In the genomic region with DNA sequence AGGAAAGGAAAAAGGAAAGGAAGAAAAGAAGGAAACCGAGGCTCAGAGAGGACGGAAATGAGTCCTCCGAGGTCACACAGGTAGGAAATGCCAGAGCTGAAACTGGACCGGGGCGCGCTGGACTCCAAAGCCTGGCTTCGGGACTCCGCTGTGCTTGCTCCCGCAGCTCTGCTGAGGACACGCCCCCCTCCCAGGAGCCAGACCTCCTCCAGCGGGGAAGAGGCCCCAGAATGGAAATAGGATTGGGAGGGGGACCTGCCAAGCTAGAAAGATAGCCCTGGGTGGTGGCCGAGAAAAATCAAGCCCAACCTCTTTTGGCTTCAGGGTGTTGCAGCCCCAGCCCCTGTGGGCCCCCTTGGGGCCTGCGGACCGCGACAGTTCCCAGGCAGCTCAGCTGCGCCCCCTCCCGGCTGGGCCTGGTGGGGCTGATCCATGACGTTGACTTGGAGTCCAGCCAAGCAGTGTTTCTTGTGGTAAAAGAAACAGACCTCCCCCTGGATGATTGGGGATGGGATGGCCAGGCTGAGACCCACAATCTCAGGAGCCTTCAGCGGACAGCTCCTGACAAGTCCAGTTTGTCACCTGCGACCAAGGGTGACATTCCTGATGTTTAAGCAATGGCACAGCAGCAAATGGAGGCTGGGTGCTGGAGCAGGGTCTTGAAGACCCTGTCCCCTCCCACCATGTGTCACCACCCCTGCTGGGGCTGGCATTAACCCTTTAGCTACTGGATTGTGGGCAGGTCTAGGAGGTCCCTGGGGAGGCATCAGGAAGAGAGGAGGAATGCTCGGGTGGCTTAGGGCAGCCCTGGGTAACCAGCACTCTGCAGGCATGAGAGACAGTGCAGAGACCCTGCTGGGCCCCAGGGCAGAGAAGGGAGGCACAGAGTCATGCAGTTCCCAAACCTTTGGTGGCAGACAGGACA, we compare ENCODE assay signal across 2 cellular contexts.
TF ChIP-seq lines count a peak whose summit lies in the region.

No MANE protein-coding gene starts in this region.

TF ChIP-seq in GM23338, 12 proteins besides CTCF, POLR2A, EP300 and RAD21:
- no peak for TF ChIP-seq EZH2phosphoT487 (IDR thresholded peaks at IDR 0.05; ENCODE audit: unreplicated experiment)
- TF ChIP-seq, protein P1, sequence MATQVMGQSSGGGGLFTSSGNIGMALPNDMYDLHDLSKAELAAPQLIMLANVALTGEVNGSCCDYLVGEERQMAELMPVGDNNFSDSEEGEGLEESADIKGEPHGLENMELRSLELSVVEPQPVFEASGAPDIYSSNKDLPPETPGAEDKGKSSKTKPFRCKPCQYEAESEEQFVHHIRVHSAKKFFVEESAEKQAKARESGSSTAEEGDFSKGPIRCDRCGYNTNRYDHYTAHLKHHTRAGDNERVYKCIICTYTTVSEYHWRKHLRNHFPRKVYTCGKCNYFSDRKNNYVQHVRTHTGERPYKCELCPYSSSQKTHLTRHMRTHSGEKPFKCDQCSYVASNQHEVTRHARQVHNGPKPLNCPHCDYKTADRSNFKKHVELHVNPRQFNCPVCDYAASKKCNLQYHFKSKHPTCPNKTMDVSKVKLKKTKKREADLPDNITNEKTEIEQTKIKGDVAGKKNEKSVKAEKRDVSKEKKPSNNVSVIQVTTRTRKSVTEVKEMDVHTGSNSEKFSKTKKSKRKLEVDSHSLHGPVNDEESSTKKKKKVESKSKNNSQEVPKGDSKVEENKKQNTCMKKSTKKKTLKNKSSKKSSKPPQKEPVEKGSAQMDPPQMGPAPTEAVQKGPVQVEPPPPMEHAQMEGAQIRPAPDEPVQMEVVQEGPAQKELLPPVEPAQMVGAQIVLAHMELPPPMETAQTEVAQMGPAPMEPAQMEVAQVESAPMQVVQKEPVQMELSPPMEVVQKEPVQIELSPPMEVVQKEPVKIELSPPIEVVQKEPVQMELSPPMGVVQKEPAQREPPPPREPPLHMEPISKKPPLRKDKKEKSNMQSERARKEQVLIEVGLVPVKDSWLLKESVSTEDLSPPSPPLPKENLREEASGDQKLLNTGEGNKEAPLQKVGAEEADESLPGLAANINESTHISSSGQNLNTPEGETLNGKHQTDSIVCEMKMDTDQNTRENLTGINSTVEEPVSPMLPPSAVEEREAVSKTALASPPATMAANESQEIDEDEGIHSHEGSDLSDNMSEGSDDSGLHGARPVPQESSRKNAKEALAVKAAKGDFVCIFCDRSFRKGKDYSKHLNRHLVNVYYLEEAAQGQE (IDR thresholded peaks at IDR 0.05; ENCODE audit: unreplicated experiment), result peak; percentile 24
- TF ChIP-seq CREB1 (CRISPR knock-in tag; IDR thresholded peaks at IDR 0.05; ENCODE audit: low read depth), result peak; percentile 88
- no peak for TF ChIP-seq ZNF114 (CRISPR knock-in tag; IDR thresholded peaks at IDR 0.05)
- no peak for TF ChIP-seq JUNB (IDR thresholded peaks at IDR 0.05; ENCODE audit: unreplicated experiment)

TF ChIP-seq in H1, 55 proteins besides CTCF, POLR2A, EP300 and RAD21 (continues in another document):
- peak in 1 of 2 experiments; percentile 66; a peak in 1 of 4 replicates for TF ChIP-seq SIN3A (conservative IDR thresholded peaks at IDR 0.05 in 1 of 2, IDR thresholded peaks at IDR 0.05 in 1 of 2; ENCODE audit: low read depth in 1 of 2, low read length in 2 of 2)
- no peak for TF ChIP-seq TBP (IDR thresholded peaks at IDR 0.05; ENCODE audit: low read depth, low read length)
- TF ChIP-seq RFX5 (IDR thresholded peaks at IDR 0.05; ENCODE audit: borderline replicate concordance, low read depth, low read length), result no peak
- no peak for TF ChIP-seq ZNF274 (IDR thresholded peaks at IDR 0.05; ENCODE audit: borderline replicate concordance, extremely low read depth, low read length)
- TF ChIP-seq RBBP5 (IDR thresholded peaks at IDR 0.05; ENCODE audit: borderline replicate concordance, low read depth, low read length), result 0 out of 2 replicates have a peak, but pooled peaks have one; percentile 30
- TF ChIP-seq TAF1 (IDR thresholded peaks at IDR 0.05; ENCODE audit: low read depth, low read length), result no peak
- no peak for TF ChIP-seq SP2 (IDR thresholded peaks at IDR 0.05; ENCODE audit: low read length)
- no peak for TF ChIP-seq EZH2 (IDR thresholded peaks at IDR 0.05; ENCODE audit: low read depth, low read length, severe bottlenecking)
- TF ChIP-seq EGR1 (IDR thresholded peaks at IDR 0.05; ENCODE audit: borderline replicate concordance, low read depth, low read length), result no peak
- no peak for TF ChIP-seq CBX8 (IDR thresholded peaks at IDR 0.05; ENCODE audit: borderline replicate concordance, low read depth, low read length)
- TF ChIP-seq SUZ12 (IDR thresholded peaks at IDR 0.05; ENCODE audit: low read length), result no peak
- TF ChIP-seq, protein P2, sequence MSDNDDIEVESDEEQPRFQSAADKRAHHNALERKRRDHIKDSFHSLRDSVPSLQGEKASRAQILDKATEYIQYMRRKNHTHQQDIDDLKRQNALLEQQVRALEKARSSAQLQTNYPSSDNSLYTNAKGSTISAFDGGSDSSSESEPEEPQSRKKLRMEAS (IDR thresholded peaks at IDR 0.05), result no peak; the same call in 1 of the 2 replicates
- no peak for TF ChIP-seq JUN (IDR thresholded peaks at IDR 0.05; ENCODE audit: low read depth, low read length)
- TF ChIP-seq TEAD4 (IDR thresholded peaks at IDR 0.05; ENCODE audit: low read depth, low read length), result 0 out of 2 replicates have a peak, but pooled peaks have one; percentile 31
- no peak for TF ChIP-seq KDM1A (IDR thresholded peaks at IDR 0.05; ENCODE audit: borderline replicate concordance, low read length)
- 0 out of 2 replicates have a peak, but pooled peaks have one; percentile 16 for TF ChIP-seq CHD2 (IDR thresholded peaks at IDR 0.05; ENCODE audit: low read length)
- no peak for TF ChIP-seq BCL11A (IDR thresholded peaks at IDR 0.05; ENCODE audit: low read depth in 2 of 2, low read length in 2 of 2)
- TF ChIP-seq SAP30 (IDR thresholded peaks at IDR 0.05; ENCODE audit: insufficient read depth, insufficient replicate concordance, low read length), result no peak
- no peak for TF ChIP-seq CBX5 (IDR thresholded peaks at IDR 0.05; ENCODE audit: low read depth, low read length)
- no peak for TF ChIP-seq RNF2 (IDR thresholded peaks at IDR 0.05; ENCODE audit: borderline replicate concordance, low read depth, low read length, missing control alignments, poor library complexity, severe bottlenecking)
- TF ChIP-seq HDAC2 (IDR thresholded peaks at IDR 0.05; ENCODE audit: borderline replicate concordance in 1 of 2, low read depth in 2 of 2, low read length in 2 of 2), result no peak
- no peak for TF ChIP-seq CTBP2 (IDR thresholded peaks at IDR 0.05; ENCODE audit: borderline replicate concordance, insufficient read depth, insufficient read length, low read length)
- TF ChIP-seq SIX5 (IDR thresholded peaks at IDR 0.05; ENCODE audit: low read depth, low read length), result no peak
- peak; percentile 23; the same call in 1 of the 2 replicates for TF ChIP-seq SP1 (IDR thresholded peaks at IDR 0.05; ENCODE audit: low read depth, low read length)
- peak; percentile 79 for TF ChIP-seq JUND (IDR thresholded peaks at IDR 0.05; ENCODE audit: low read length)
- TF ChIP-seq, protein P3, sequence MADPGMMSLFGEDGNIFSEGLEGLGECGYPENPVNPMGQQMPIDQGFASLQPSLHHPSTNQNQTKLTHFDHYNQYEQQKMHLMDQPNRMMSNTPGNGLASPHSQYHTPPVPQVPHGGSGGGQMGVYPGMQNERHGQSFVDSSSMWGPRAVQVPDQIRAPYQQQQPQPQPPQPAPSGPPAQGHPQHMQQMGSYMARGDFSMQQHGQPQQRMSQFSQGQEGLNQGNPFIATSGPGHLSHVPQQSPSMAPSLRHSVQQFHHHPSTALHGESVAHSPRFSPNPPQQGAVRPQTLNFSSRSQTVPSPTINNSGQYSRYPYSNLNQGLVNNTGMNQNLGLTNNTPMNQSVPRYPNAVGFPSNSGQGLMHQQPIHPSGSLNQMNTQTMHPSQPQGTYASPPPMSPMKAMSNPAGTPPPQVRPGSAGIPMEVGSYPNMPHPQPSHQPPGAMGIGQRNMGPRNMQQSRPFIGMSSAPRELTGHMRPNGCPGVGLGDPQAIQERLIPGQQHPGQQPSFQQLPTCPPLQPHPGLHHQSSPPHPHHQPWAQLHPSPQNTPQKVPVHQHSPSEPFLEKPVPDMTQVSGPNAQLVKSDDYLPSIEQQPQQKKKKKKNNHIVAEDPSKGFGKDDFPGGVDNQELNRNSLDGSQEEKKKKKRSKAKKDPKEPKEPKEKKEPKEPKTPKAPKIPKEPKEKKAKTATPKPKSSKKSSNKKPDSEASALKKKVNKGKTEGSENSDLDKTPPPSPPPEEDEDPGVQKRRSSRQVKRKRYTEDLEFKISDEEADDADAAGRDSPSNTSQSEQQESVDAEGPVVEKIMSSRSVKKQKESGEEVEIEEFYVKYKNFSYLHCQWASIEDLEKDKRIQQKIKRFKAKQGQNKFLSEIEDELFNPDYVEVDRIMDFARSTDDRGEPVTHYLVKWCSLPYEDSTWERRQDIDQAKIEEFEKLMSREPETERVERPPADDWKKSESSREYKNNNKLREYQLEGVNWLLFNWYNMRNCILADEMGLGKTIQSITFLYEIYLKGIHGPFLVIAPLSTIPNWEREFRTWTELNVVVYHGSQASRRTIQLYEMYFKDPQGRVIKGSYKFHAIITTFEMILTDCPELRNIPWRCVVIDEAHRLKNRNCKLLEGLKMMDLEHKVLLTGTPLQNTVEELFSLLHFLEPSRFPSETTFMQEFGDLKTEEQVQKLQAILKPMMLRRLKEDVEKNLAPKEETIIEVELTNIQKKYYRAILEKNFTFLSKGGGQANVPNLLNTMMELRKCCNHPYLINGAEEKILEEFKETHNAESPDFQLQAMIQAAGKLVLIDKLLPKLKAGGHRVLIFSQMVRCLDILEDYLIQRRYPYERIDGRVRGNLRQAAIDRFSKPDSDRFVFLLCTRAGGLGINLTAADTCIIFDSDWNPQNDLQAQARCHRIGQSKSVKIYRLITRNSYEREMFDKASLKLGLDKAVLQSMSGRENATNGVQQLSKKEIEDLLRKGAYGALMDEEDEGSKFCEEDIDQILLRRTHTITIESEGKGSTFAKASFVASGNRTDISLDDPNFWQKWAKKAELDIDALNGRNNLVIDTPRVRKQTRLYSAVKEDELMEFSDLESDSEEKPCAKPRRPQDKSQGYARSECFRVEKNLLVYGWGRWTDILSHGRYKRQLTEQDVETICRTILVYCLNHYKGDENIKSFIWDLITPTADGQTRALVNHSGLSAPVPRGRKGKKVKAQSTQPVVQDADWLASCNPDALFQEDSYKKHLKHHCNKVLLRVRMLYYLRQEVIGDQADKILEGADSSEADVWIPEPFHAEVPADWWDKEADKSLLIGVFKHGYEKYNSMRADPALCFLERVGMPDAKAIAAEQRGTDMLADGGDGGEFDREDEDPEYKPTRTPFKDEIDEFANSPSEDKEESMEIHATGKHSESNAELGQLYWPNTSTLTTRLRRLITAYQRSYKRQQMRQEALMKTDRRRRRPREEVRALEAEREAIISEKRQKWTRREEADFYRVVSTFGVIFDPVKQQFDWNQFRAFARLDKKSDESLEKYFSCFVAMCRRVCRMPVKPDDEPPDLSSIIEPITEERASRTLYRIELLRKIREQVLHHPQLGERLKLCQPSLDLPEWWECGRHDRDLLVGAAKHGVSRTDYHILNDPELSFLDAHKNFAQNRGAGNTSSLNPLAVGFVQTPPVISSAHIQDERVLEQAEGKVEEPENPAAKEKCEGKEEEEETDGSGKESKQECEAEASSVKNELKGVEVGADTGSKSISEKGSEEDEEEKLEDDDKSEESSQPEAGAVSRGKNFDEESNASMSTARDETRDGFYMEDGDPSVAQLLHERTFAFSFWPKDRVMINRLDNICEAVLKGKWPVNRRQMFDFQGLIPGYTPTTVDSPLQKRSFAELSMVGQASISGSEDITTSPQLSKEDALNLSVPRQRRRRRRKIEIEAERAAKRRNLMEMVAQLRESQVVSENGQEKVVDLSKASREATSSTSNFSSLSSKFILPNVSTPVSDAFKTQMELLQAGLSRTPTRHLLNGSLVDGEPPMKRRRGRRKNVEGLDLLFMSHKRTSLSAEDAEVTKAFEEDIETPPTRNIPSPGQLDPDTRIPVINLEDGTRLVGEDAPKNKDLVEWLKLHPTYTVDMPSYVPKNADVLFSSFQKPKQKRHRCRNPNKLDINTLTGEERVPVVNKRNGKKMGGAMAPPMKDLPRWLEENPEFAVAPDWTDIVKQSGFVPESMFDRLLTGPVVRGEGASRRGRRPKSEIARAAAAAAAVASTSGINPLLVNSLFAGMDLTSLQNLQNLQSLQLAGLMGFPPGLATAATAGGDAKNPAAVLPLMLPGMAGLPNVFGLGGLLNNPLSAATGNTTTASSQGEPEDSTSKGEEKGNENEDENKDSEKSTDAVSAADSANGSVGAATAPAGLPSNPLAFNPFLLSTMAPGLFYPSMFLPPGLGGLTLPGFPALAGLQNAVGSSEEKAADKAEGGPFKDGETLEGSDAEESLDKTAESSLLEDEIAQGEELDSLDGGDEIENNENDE (IDR thresholded peaks at IDR 0.05; ENCODE audit: insufficient replicate concordance, low read length), result no peak
- TF ChIP-seq NANOG (IDR thresholded peaks at IDR 0.05; ENCODE audit: insufficient read depth, low read depth, low read length, poor library complexity, severe bottlenecking), result no peak
- TF ChIP-seq TAF7 (optimal IDR thresholded peaks at IDR 0.05; ENCODE audit: borderline replicate concordance, low read depth, low read length), result no peak
- TF ChIP-seq BACH1 (IDR thresholded peaks at IDR 0.05; ENCODE audit: low read length), result peak; percentile 48; the same call in 1 of the 2 replicates
- TF ChIP-seq NRF1 (IDR thresholded peaks at IDR 0.05; ENCODE audit: low read depth, low read length), result no peak
- no peak for TF ChIP-seq SRF (IDR thresholded peaks at IDR 0.05; ENCODE audit: low read depth, low read length)
- 0 out of 2 replicates have a peak, but pooled peaks have one; percentile 22 for TF ChIP-seq CEBPB (IDR thresholded peaks at IDR 0.05; ENCODE audit: low read depth, low read length)
- no peak for TF ChIP-seq GTF2F1 (IDR thresholded peaks at IDR 0.05; ENCODE audit: borderline replicate concordance, low read depth, low read length)
- no peak for TF ChIP-seq SIRT6 (IDR thresholded peaks at IDR 0.05; ENCODE audit: low read length)
- no peak for TF ChIP-seq HDAC6 (IDR thresholded peaks at IDR 0.05; ENCODE audit: low read depth, low read length)
- TF ChIP-seq SP4 (IDR thresholded peaks at IDR 0.05; ENCODE audit: low read length), result 0 out of 2 replicates have a peak, but pooled peaks have one; percentile 34
- 0 out of 2 replicates have a peak, but pooled peaks have one; percentile 36 for TF ChIP-seq YY1 (IDR thresholded peaks at IDR 0.05; ENCODE audit: low read depth, low read length)
- no peak for TF ChIP-seq MAFK (IDR thresholded peaks at IDR 0.05; ENCODE audit: low read depth, low read length)
- no peak for TF ChIP-seq FOSL1 (IDR thresholded peaks at IDR 0.05; ENCODE audit: insufficient read depth, low read depth, low read length)
- TF ChIP-seq, protein P4, sequence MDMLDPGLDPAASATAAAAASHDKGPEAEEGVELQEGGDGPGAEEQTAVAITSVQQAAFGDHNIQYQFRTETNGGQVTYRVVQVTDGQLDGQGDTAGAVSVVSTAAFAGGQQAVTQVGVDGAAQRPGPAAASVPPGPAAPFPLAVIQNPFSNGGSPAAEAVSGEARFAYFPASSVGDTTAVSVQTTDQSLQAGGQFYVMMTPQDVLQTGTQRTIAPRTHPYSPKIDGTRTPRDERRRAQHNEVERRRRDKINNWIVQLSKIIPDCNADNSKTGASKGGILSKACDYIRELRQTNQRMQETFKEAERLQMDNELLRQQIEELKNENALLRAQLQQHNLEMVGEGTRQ (IDR thresholded peaks at IDR 0.05; ENCODE audit: low read length), result no peak
- no peak for TF ChIP-seq KDM4A (IDR thresholded peaks at IDR 0.05; ENCODE audit: low read depth, low read length, severe bottlenecking)
- no peak for TF ChIP-seq RXRA (IDR thresholded peaks at IDR 0.05; ENCODE audit: insufficient read depth, low read depth, low read length)
- no peak for TF ChIP-seq POLR2AphosphoS5 (IDR thresholded peaks at IDR 0.05; ENCODE audit: low read depth, low read length)
- TF ChIP-seq TCF12 (IDR thresholded peaks at IDR 0.05; ENCODE audit: low read depth, low read length), result no peak
- TF ChIP-seq PHF8 (conservative IDR thresholded peaks at IDR 0.05; ENCODE audit: low read depth, low read length), result no peak
- no peak for TF ChIP-seq GABPA (IDR thresholded peaks at IDR 0.05; ENCODE audit: borderline replicate concordance, insufficient read depth, low read length)
- peak; percentile 88 for TF ChIP-seq CREB1 (IDR thresholded peaks at IDR 0.05)
